ENCODE assay signal across 1 cellular context in genomic region chr17:75131278-75132017, GRCh38.
TF ChIP-seq lines count a peak whose summit lies in the region.

NT5C (minus strand) TSS chr17:75131742; CDS start chr17:75131707, 35 bp downstream.

TF ChIP-seq in K562, 482 proteins besides CTCF, POLR2A, EP300 and RAD21 (continued from another document and continues in another):
- TF ChIP-seq BCLAF1 (IDR thresholded peaks at IDR 0.05; ENCODE audit: borderline replicate concordance in 1 of 2, control insufficient read depth in 1 of 2, low read depth in 2 of 2, low read length in 1 of 2) = no peak; a peak in 1 of 4 replicates
- TF ChIP-seq MAZ (CRISPR knock-in tag; conservative IDR thresholded peaks at IDR 0.05 in 1 of 2, IDR thresholded peaks at IDR 0.05 in 1 of 2) = peak in 1 of 2 experiments; percentile 97; a peak in 3 of 4 replicates
- no peak for TF ChIP-seq ZC3H8 (IDR thresholded peaks at IDR 0.05)
- TF ChIP-seq CREB1 (IDR thresholded peaks at IDR 0.05) = 0 out of 2 replicates have a peak, but pooled peaks have one; percentile 11
- TF ChIP-seq CREB1 (CRISPR knock-in tag; IDR thresholded peaks at IDR 0.05) = no peak
- TF ChIP-seq CREM (IDR thresholded peaks at IDR 0.05; ENCODE audit: low read depth) = peak; percentile 31; the same call in 1 of the 2 replicates
- 0 out of 2 replicates have a peak, but pooled peaks have one; percentile 45 for TF ChIP-seq NR1H2 (CRISPR knock-in tag; IDR thresholded peaks at IDR 0.05)
- TF ChIP-seq SIN3B (IDR thresholded peaks at IDR 0.05; ENCODE audit: low read depth) = peak; percentile 89
- TF ChIP-seq DMBX1 (CRISPR knock-in tag; IDR thresholded peaks at IDR 0.05; ENCODE audit: borderline replicate concordance) = peak; percentile 81
- no peak; a peak in 1 of 4 replicates for TF ChIP-seq KDM4B (IDR thresholded peaks at IDR 0.05; ENCODE audit: borderline replicate concordance in 2 of 2, low read depth in 1 of 2)
- TF ChIP-seq FOXM1 (IDR thresholded peaks at IDR 0.05; ENCODE audit: low read depth) = no peak
- peak; percentile 91; the same call in 1 of the 2 replicates for TF ChIP-seq FOXM1 (CRISPR knock-in tag; IDR thresholded peaks at IDR 0.05; ENCODE audit: low read depth)
- no peak for TF ChIP-seq ZNF766 (CRISPR knock-in tag; conservative IDR thresholded peaks at IDR 0.05)
- TF ChIP-seq SIN3A (IDR thresholded peaks at IDR 0.05; ENCODE audit: borderline replicate concordance in 2 of 2, control insufficient read depth in 1 of 2, low read depth in 2 of 2, low read length in 2 of 2) = peak; percentile 58 to 94; a peak in 1 of 4 replicates
- 0 out of 2 replicates have a peak, but pooled peaks have one; percentile 14 for TF ChIP-seq ZSCAN32 (CRISPR knock-in tag; IDR thresholded peaks at IDR 0.05)
- 0 out of 3 replicates have a peak, but pooled peaks of 1 of the 2 experiments have one; percentile 18 for TF ChIP-seq CBX3 (IDR thresholded peaks at IDR 0.05; ENCODE audit: borderline replicate concordance in 1 of 2, low read length in 2 of 2)
- TF ChIP-seq MLX (CRISPR knock-in tag; conservative IDR thresholded peaks at IDR 0.05) = 0 out of 4 replicates have a peak, but pooled peaks of 1 of the 2 experiments have one; percentile 26
- no peak for TF ChIP-seq ZC3H4 (CRISPR knock-in tag; IDR thresholded peaks at IDR 0.05; ENCODE audit: borderline replicate concordance)
- TF ChIP-seq KDM5B (IDR thresholded peaks at IDR 0.05; ENCODE audit: insufficient replicate concordance, low read depth, low read length) = peak; percentile 62
- TF ChIP-seq, protein P1, sequence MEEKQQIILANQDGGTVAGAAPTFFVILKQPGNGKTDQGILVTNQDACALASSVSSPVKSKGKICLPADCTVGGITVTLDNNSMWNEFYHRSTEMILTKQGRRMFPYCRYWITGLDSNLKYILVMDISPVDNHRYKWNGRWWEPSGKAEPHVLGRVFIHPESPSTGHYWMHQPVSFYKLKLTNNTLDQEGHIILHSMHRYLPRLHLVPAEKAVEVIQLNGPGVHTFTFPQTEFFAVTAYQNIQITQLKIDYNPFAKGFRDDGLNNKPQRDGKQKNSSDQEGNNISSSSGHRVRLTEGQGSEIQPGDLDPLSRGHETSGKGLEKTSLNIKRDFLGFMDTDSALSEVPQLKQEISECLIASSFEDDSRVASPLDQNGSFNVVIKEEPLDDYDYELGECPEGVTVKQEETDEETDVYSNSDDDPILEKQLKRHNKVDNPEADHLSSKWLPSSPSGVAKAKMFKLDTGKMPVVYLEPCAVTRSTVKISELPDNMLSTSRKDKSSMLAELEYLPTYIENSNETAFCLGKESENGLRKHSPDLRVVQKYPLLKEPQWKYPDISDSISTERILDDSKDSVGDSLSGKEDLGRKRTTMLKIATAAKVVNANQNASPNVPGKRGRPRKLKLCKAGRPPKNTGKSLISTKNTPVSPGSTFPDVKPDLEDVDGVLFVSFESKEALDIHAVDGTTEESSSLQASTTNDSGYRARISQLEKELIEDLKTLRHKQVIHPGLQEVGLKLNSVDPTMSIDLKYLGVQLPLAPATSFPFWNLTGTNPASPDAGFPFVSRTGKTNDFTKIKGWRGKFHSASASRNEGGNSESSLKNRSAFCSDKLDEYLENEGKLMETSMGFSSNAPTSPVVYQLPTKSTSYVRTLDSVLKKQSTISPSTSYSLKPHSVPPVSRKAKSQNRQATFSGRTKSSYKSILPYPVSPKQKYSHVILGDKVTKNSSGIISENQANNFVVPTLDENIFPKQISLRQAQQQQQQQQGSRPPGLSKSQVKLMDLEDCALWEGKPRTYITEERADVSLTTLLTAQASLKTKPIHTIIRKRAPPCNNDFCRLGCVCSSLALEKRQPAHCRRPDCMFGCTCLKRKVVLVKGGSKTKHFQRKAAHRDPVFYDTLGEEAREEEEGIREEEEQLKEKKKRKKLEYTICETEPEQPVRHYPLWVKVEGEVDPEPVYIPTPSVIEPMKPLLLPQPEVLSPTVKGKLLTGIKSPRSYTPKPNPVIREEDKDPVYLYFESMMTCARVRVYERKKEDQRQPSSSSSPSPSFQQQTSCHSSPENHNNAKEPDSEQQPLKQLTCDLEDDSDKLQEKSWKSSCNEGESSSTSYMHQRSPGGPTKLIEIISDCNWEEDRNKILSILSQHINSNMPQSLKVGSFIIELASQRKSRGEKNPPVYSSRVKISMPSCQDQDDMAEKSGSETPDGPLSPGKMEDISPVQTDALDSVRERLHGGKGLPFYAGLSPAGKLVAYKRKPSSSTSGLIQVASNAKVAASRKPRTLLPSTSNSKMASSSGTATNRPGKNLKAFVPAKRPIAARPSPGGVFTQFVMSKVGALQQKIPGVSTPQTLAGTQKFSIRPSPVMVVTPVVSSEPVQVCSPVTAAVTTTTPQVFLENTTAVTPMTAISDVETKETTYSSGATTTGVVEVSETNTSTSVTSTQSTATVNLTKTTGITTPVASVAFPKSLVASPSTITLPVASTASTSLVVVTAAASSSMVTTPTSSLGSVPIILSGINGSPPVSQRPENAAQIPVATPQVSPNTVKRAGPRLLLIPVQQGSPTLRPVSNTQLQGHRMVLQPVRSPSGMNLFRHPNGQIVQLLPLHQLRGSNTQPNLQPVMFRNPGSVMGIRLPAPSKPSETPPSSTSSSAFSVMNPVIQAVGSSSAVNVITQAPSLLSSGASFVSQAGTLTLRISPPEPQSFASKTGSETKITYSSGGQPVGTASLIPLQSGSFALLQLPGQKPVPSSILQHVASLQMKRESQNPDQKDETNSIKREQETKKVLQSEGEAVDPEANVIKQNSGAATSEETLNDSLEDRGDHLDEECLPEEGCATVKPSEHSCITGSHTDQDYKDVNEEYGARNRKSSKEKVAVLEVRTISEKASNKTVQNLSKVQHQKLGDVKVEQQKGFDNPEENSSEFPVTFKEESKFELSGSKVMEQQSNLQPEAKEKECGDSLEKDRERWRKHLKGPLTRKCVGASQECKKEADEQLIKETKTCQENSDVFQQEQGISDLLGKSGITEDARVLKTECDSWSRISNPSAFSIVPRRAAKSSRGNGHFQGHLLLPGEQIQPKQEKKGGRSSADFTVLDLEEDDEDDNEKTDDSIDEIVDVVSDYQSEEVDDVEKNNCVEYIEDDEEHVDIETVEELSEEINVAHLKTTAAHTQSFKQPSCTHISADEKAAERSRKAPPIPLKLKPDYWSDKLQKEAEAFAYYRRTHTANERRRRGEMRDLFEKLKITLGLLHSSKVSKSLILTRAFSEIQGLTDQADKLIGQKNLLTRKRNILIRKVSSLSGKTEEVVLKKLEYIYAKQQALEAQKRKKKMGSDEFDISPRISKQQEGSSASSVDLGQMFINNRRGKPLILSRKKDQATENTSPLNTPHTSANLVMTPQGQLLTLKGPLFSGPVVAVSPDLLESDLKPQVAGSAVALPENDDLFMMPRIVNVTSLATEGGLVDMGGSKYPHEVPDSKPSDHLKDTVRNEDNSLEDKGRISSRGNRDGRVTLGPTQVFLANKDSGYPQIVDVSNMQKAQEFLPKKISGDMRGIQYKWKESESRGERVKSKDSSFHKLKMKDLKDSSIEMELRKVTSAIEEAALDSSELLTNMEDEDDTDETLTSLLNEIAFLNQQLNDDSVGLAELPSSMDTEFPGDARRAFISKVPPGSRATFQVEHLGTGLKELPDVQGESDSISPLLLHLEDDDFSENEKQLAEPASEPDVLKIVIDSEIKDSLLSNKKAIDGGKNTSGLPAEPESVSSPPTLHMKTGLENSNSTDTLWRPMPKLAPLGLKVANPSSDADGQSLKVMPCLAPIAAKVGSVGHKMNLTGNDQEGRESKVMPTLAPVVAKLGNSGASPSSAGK (IDR thresholded peaks at IDR 0.05) = peak; percentile 79
- no peak for TF ChIP-seq ZNF518B (CRISPR knock-in tag; IDR thresholded peaks at IDR 0.05)
- TF ChIP-seq CC2D1A (IDR thresholded peaks at IDR 0.05) = no peak
- peak; percentile 98 for TF ChIP-seq L3MBTL2 (IDR thresholded peaks at IDR 0.05)
- TF ChIP-seq ZBTB43 (CRISPR knock-in tag; IDR thresholded peaks at IDR 0.05) = no peak
- TF ChIP-seq TEAD1 (CRISPR knock-in tag; IDR thresholded peaks at IDR 0.05) = peak; percentile 17 to 68; a peak in 3 of 4 replicates
- TF ChIP-seq CSDE1 (IDR thresholded peaks at IDR 0.05) = no peak
- 0 out of 2 replicates have a peak, but pooled peaks have one; percentile 65 for TF ChIP-seq HDAC8 (tag; IDR thresholded peaks at IDR 0.05)
- no peak for TF ChIP-seq ZKSCAN1 (IDR thresholded peaks at IDR 0.05; ENCODE audit: low read depth, low read length)
- TF ChIP-seq ZBTB2 (IDR thresholded peaks at IDR 0.05) = 0 out of 2 replicates have a peak, but pooled peaks have one; percentile 61
- peak; percentile 86; the same call in 1 of the 2 replicates for TF ChIP-seq KAT7 (CRISPR knock-in tag; IDR thresholded peaks at IDR 0.05; ENCODE audit: borderline replicate concordance)
- peak; percentile 90; the same call in 1 of the 2 replicates for TF ChIP-seq PHF8 (IDR thresholded peaks at IDR 0.05; ENCODE audit: borderline replicate concordance, low read length)
- TF ChIP-seq RCOR1 (IDR thresholded peaks at IDR 0.05; ENCODE audit: borderline replicate concordance in 1 of 2, low read depth in 2 of 2, low read length in 2 of 2) = peak in 1 of 2 experiments; percentile 63; a peak in 1 of 4 replicates
- no peak for TF ChIP-seq MCM5 (IDR thresholded peaks at IDR 0.05; ENCODE audit: low read depth)
